Comparison of ENCODE assay signal across 1 cellular context in genomic region chr10:99430451-99431189, GRCh38.
TF ChIP-seq lines count a peak whose summit lies in the region.

Gene GOT1 (minus strand): TSS chr10:99430624. CDS start chr10:99430565, 59 bp downstream.

TF ChIP-seq in GM12878, 131 proteins besides CTCF, POLR2A, EP300 and RAD21 (continued from another document):
- TF ChIP-seq MYB (IDR thresholded peaks at IDR 0.05; ENCODE audit: borderline replicate concordance, low read depth, low read length) (no peak), JUNB (IDR thresholded peaks at IDR 0.05) (no peak)
